ENCODE assay signal across 1 cellular context in the genomic region with DNA sequence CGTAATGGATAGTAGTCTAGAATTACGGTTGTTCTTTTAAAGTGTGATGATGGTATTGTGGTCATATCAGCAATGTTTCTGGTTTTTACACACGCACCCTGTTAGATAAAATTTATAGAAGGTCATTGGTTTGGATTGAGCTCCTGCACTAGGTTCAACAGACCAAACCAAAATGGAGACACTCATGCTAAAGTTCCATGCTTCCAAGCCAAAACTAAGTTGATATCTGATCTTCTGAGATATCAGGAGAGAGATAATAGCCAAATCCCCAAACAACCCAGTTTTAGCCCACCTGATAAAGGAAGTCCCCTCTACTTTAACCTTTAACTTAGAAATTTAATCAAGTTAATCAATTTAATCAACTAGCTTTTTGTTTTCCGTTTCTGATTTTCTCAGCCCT.
TF ChIP-seq lines count a peak whose summit lies in the region.

No MANE protein-coding gene starts in this region.

TF ChIP-seq in GM23338, 12 proteins besides CTCF, POLR2A, EP300 and RAD21:
- TF ChIP-seq, protein P1, sequence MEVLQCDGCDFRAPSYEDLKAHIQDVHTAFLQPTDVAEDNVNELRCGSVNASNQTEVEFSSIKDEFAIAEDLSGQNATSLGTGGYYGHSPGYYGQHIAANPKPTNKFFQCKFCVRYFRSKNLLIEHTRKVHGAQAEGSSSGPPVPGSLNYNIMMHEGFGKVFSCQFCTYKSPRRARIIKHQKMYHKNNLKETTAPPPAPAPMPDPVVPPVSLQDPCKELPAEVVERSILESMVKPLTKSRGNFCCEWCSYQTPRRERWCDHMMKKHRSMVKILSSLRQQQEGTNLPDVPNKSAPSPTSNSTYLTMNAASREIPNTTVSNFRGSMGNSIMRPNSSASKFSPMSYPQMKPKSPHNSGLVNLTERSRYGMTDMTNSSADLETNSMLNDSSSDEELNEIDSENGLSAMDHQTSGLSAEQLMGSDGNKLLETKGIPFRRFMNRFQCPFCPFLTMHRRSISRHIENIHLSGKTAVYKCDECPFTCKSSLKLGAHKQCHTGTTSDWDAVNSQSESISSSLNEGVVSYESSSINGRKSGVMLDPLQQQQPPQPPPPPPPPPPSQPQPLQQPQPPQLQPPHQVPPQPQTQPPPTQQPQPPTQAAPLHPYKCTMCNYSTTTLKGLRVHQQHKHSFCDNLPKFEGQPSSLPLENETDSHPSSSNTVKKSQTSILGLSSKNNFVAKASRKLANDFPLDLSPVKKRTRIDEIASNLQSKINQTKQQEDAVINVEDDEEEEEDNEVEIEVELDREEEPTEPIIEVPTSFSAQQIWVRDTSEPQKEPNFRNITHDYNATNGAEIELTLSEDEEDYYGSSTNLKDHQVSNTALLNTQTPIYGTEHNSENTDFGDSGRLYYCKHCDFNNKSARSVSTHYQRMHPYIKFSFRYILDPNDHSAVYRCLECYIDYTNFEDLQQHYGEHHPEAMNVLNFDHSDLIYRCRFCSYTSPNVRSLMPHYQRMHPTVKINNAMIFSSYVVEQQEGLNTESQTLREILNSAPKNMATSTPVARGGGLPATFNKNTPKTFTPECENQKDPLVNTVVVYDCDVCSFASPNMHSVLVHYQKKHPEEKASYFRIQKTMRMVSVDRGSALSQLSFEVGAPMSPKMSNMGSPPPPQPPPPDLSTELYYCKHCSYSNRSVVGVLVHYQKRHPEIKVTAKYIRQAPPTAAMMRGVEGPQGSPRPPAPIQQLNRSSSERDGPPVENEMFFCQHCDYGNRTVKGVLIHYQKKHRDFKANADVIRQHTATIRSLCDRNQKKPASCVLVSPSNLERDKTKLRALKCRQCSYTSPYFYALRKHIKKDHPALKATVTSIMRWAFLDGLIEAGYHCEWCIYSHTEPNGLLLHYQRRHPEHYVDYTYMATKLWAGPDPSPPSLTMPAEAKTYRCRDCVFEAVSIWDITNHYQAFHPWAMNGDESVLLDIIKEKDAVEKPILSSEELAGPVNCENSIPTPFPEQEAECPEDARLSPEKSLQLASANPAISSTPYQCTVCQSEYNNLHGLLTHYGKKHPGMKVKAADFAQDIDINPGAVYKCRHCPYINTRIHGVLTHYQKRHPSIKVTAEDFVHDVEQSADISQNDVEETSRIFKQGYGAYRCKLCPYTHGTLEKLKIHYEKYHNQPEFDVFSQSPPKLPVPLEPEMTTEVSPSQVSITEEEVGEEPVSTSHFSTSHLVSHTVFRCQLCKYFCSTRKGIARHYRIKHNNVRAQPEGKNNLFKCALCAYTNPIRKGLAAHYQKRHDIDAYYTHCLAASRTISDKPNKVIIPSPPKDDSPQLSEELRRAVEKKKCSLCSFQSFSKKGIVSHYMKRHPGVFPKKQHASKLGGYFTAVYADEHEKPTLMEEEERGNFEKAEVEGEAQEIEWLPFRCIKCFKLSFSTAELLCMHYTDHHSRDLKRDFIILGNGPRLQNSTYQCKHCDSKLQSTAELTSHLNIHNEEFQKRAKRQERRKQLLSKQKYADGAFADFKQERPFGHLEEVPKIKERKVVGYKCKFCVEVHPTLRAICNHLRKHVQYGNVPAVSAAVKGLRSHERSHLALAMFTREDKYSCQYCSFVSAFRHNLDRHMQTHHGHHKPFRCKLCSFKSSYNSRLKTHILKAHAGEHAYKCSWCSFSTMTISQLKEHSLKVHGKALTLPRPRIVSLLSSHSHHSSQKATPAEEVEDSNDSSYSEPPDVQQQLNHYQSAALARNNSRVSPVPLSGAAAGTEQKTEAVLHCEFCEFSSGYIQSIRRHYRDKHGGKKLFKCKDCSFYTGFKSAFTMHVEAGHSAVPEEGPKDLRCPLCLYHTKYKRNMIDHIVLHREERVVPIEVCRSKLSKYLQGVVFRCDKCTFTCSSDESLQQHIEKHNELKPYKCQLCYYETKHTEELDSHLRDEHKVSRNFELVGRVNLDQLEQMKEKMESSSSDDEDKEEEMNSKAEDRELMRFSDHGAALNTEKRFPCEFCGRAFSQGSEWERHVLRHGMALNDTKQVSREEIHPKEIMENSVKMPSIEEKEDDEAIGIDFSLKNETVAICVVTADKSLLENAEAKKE (CRISPR knock-in tag; IDR thresholded peaks at IDR 0.05): no peak
- TF ChIP-seq JUNB (IDR thresholded peaks at IDR 0.05; ENCODE audit: unreplicated experiment): no peak
